In the genomic region with DNA sequence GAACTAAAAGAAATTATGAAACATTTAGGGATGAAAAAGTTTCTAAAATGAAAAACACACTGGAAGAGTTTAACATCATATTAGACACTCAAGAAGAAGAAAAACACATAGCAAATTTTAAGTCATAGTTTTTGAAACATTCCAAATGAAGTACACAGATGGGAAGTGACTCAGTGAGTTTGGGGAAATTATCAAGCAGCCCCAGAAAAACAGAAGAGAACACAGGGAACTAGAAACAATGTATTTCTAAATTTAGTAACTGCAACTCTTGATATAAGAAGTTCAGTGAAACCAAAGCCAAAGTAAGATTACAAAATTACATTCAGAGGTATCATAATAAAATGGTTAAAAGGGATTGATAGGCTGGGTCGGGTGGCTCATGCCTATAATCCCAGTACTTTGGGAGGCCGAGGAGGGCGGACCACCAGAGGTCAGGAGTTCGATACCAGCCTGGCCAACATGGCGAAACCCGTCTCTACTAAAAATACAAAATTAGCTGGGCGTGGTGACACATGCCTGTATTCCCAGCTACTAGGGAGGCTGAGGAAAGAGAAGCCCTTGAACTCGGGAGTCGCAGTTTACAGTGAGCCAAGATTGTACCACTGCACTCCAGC, we compare ENCODE assay signal across 33 cellular contexts.
"Had no signal": no experiment of that assay in that cellular context is flagged by ENCODE, and none has a peak within 500 bp of the region (broad histone marks: within the 10 kb centered on the region; RNA-seq: fewer than 3 reads in every experiment).

No MANE protein-coding gene starts in this region.

- H3K4me1 Mint-ChIP-seq: activated B cell treated with CpG ODN at 0.5 μM for 24 hours; activated naive CD4-positive, alpha-beta T cell treated with anti-CD3 and anti-CD28 coated beads, Interleukin-2, amount 10 ng/mL, durations not matched to agents 7 days and 5 days; activated naive CD8-positive, alpha-beta T cell treated with anti-CD3 and anti-CD28 coated beads, Interleukin-2, amount 50 U/mL, for 24 hours had no signal

- H3K4me1 ChIP-seq: SJSA1 had no signal

- H3K4me3 Mint-ChIP-seq: activated B cell treated with CpG ODN at 0.5 μM for 24 hours; activated CD4-positive, alpha-beta memory T cell treated with anti-CD3 and anti-CD28 coated beads for 36 hours; activated naive CD4-positive, alpha-beta T cell treated with anti-CD3 and anti-CD28 coated beads, Interleukin-2, amount 10 ng/mL, durations not matched to agents 7 days and 5 days; activated naive CD8-positive, alpha-beta T cell; activated naive CD8-positive, alpha-beta T cell treated with anti-CD3 and anti-CD28 coated beads, Interleukin-2, amount 50 U/mL, for 24 hours; activated T-cell treated with anti-CD3 and anti-CD28 coated beads, Interleukin-2, amount 50 U/mL, for 4 hours; T-helper 1 cell treated with Interleukin-12 subunit alpha and Interleukin-12 subunit beta and Interleukin-4 antibody, amounts not matched to agents 30 μg/mL and 1 μg/mL, for 36 hours; T-helper 2 cell treated with Interferon-gamma antibody and Interleukin-4, amounts not matched to agents 5 μg/mL and 100 μg/mL, for 36 hours had no signal

- DNase-seq: activated B cell treated with CpG ODN at 0.5 μM for 24 hours; activated CD4-positive, alpha-beta memory T cell treated with anti-CD3 and anti-CD28 coated beads for 36 hours; activated CD4-positive, alpha-beta T cell treated with anti-CD3 and anti-CD28 coated beads for 4 hours; activated CD4-positive, alpha-beta T cell treated with anti-CD3 and anti-CD28 coated beads, Interleukin-2, amount 50 U/mL, for 1 hour; activated CD4-positive, CD25-positive, alpha-beta regulatory T cell treated with anti-CD3 and anti-CD28 coated beads, Interleukin-2, amount 50 U/mL, for 72 hours; activated CD8-positive, alpha-beta memory T cell treated with anti-CD3 and anti-CD28 coated beads, Interleukin-2, amount 50 U/mL, for 4 hours; activated effector memory CD4-positive, alpha-beta T cell treated with Interleukin-2 at 50 U/mL for 16 hours; activated naive CD4-positive, alpha-beta T cell treated with anti-CD3 and anti-CD28 coated beads, Interleukin-2, amount 10 ng/mL, durations not matched to agents 7 days and 5 days; activated naive CD8-positive, alpha-beta T cell treated with anti-CD3 and anti-CD28 coated beads, Interleukin-2, amount 50 U/mL, for 24 hours; activated T-cell treated with anti-CD3 and anti-CD28 coated beads for 4 hours; activated T-cell treated with anti-CD3 and anti-CD28 coated beads, Interleukin-2, amount 50 U/mL, for 4 hours; aorta; brain microvascular endothelial cell; central memory CD4-positive, alpha-beta T cell; Kasumi-1; KG1; MM.1S; NCI-H1048; NCI-H1105 treated with DMSO at 0.1 percent for 48 hours; NCI-H1436; NCI-H1694; NCI-H2029; NCI-H345; NCI-H510A; NCI-H526; NCI-H748 treated with DMSO at 0.1 percent for 48 hours; NK-92 treated with Interleukin-12 subunit alpha and Interleukin-12 subunit beta, amount 100 ng/mL, for 24 hours; SHP77 treated with DMSO at 0.1 percent for 48 hours; SK-N-SH had no signal

- H3K36me3 ChIP-seq: brain microvascular endothelial cell, SJSA1 had no signal

- H3K9me3 ChIP-seq: SJSA1, SK-N-SH had no signal

- H3K9ac ChIP-seq: SK-N-SH had no signal

- H3K9me3 Mint-ChIP-seq: T-helper 1 cell treated with Interleukin-12 subunit alpha and Interleukin-12 subunit beta and Interleukin-4 antibody, amounts not matched to agents 30 μg/mL and 1 μg/mL, for 36 hours had no signal

- H3K27me3 ChIP-seq: brain microvascular endothelial cell, SJSA1 had no signal

- H3K4me3 ChIP-seq: SJSA1 had no signal

- H3K27ac ChIP-seq: brain microvascular endothelial cell, SJSA1 had no signal

- H3K4me2 ChIP-seq: SK-N-SH had no signal

- H3K36me3 Mint-ChIP-seq: activated CD4-positive, alpha-beta memory T cell treated with anti-CD3 and anti-CD28 coated beads for 36 hours; activated naive CD4-positive, alpha-beta T cell treated with anti-CD3 and anti-CD28 coated beads, Interleukin-2, amount 10 ng/mL, durations not matched to agents 7 days and 5 days; activated naive CD8-positive, alpha-beta T cell had no signal

- H3K27ac Mint-ChIP-seq: activated B cell treated with CpG ODN at 0.5 μM for 24 hours; activated CD4-positive, alpha-beta memory T cell treated with anti-CD3 and anti-CD28 coated beads for 36 hours; activated naive CD4-positive, alpha-beta T cell treated with anti-CD3 and anti-CD28 coated beads, Interleukin-2, amount 10 ng/mL, durations not matched to agents 7 days and 5 days; activated naive CD8-positive, alpha-beta T cell; activated naive CD8-positive, alpha-beta T cell treated with anti-CD3 and anti-CD28 coated beads, Interleukin-2, amount 50 U/mL, for 24 hours; T-helper 1 cell treated with Interleukin-12 subunit alpha and Interleukin-12 subunit beta and Interleukin-4 antibody, amounts not matched to agents 30 μg/mL and 1 μg/mL, for 36 hours; T-helper 2 cell treated with Interferon-gamma antibody and Interleukin-4, amounts not matched to agents 5 μg/mL and 100 μg/mL, for 36 hours had no signal

- H3K27me3 Mint-ChIP-seq: activated B cell treated with CpG ODN at 0.5 μM for 24 hours; activated CD4-positive, alpha-beta memory T cell treated with anti-CD3 and anti-CD28 coated beads for 36 hours; activated naive CD4-positive, alpha-beta T cell treated with anti-CD3 and anti-CD28 coated beads, Interleukin-2, amount 10 ng/mL, durations not matched to agents 7 days and 5 days; activated naive CD8-positive, alpha-beta T cell; activated naive CD8-positive, alpha-beta T cell treated with anti-CD3 and anti-CD28 coated beads, Interleukin-2, amount 50 U/mL, for 24 hours had no signal
